Comparison of ENCODE assay signal across 2 cellular contexts in genomic region chr19:47047272-47047930, GRCh38.
A peak's percentile ranks its signal among the peaks of the same experiment; 100 is the strongest.
TF ChIP-seq lines count a peak whose summit lies in the region.

No MANE protein-coding gene starts in this region.

TF ChIP-seq in SK-N-SH, 30 proteins besides CTCF, POLR2A, EP300 and RAD21:
- TF ChIP-seq USF2 (IDR thresholded peaks at IDR 0.05; ENCODE audit: borderline replicate concordance, low read depth, low read length): no peak
- TF ChIP-seq YY1 (IDR thresholded peaks at IDR 0.05; ENCODE audit: low read depth): peak; percentile 25; the same call in 1 of the 2 replicates
- no peak for TF ChIP-seq GATA2 (CRISPR knock-in tag; IDR thresholded peaks at IDR 0.05)
- no peak for TF ChIP-seq TEAD4 (IDR thresholded peaks at IDR 0.05; ENCODE audit: borderline replicate concordance, insufficient read depth)
TF ChIP-seq in SK-N-SH: peak in this region for 1.

TF ChIP-seq in SK-N-SH treated with all-trans-retinoic acid at 6 μM for 48 hours, 23 proteins besides CTCF, POLR2A, EP300 and RAD21:
- TF ChIP-seq BACH2 (CRISPR knock-in tag; IDR thresholded peaks at IDR 0.05; ENCODE audit: borderline replicate concordance): no peak
- TF ChIP-seq RARB (CRISPR knock-in tag; IDR thresholded peaks at IDR 0.05): no peak
- TF ChIP-seq GLIS3 (CRISPR knock-in tag; IDR thresholded peaks at IDR 0.05): no peak
- TF ChIP-seq CREB5 (CRISPR knock-in tag; IDR thresholded peaks at IDR 0.05; ENCODE audit: low read depth): no peak
- TF ChIP-seq PPARA (CRISPR knock-in tag; IDR thresholded peaks at IDR 0.05; ENCODE audit: borderline replicate concordance): no peak
- no peak for TF ChIP-seq POU6F1 (CRISPR knock-in tag; IDR thresholded peaks at IDR 0.05; ENCODE audit: borderline replicate concordance, low read depth)
- TF ChIP-seq TCF4 (CRISPR knock-in tag; IDR thresholded peaks at IDR 0.05; ENCODE audit: borderline replicate concordance): no peak
- TF ChIP-seq PATZ1 (CRISPR knock-in tag; IDR thresholded peaks at IDR 0.05; ENCODE audit: borderline replicate concordance): no peak
- TF ChIP-seq ZNF565 (CRISPR knock-in tag; conservative IDR thresholded peaks at IDR 0.05; ENCODE audit: low read depth): no peak
- TF ChIP-seq ISL1 (CRISPR knock-in tag; IDR thresholded peaks at IDR 0.05): no peak
- no peak for TF ChIP-seq ZNF70 (CRISPR knock-in tag; IDR thresholded peaks at IDR 0.05)
- TF ChIP-seq SNAI2 (CRISPR knock-in tag; IDR thresholded peaks at IDR 0.05): no peak
- TF ChIP-seq TSHZ2 (CRISPR knock-in tag; IDR thresholded peaks at IDR 0.05): no peak
- no peak for TF ChIP-seq ZFP30 (CRISPR knock-in tag; IDR thresholded peaks at IDR 0.05)
- no peak for TF ChIP-seq ZNF8 (CRISPR knock-in tag; IDR thresholded peaks at IDR 0.05)
